ENCODE assay signal across 1 cellular context in genomic region chr3:64916937-64917336, GRCh38.
TF ChIP-seq lines count a peak whose summit lies in the region.

No MANE protein-coding gene starts in this region.

TF ChIP-seq in K562, 482 proteins besides CTCF, POLR2A, EP300 and RAD21:
- TF ChIP-seq, protein P1, sequence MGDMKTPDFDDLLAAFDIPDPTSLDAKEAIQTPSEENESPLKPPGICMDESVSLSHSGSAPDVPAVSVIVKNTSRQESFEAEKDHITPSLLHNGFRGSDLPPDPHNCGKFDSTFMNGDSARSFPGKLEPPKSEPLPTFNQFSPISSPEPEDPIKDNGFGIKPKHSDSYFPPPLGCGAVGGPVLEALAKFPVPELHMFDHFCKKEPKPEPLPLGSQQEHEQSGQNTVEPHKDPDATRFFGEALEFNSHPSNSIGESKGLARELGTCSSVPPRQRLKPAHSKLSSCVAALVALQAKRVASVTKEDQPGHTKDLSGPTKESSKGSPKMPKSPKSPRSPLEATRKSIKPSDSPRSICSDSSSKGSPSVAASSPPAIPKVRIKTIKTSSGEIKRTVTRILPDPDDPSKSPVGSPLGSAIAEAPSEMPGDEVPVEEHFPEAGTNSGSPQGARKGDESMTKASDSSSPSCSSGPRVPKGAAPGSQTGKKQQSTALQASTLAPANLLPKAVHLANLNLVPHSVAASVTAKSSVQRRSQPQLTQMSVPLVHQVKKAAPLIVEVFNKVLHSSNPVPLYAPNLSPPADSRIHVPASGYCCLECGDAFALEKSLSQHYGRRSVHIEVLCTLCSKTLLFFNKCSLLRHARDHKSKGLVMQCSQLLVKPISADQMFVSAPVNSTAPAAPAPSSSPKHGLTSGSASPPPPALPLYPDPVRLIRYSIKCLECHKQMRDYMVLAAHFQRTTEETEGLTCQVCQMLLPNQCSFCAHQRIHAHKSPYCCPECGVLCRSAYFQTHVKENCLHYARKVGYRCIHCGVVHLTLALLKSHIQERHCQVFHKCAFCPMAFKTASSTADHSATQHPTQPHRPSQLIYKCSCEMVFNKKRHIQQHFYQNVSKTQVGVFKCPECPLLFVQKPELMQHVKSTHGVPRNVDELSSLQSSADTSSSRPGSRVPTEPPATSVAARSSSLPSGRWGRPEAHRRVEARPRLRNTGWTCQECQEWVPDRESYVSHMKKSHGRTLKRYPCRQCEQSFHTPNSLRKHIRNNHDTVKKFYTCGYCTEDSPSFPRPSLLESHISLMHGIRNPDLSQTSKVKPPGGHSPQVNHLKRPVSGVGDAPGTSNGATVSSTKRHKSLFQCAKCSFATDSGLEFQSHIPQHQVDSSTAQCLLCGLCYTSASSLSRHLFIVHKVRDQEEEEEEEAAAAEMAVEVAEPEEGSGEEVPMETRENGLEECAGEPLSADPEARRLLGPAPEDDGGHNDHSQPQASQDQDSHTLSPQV (IDR thresholded peaks at IDR 0.05): peak; percentile 44; the same call in 1 of the 2 replicates
- TF ChIP-seq L3MBTL2 (IDR thresholded peaks at IDR 0.05): peak; percentile 29; the same call in 1 of the 2 replicates
- no peak for TF ChIP-seq ZKSCAN1 (IDR thresholded peaks at IDR 0.05; ENCODE audit: low read depth, low read length)
- TF ChIP-seq, protein P2, sequence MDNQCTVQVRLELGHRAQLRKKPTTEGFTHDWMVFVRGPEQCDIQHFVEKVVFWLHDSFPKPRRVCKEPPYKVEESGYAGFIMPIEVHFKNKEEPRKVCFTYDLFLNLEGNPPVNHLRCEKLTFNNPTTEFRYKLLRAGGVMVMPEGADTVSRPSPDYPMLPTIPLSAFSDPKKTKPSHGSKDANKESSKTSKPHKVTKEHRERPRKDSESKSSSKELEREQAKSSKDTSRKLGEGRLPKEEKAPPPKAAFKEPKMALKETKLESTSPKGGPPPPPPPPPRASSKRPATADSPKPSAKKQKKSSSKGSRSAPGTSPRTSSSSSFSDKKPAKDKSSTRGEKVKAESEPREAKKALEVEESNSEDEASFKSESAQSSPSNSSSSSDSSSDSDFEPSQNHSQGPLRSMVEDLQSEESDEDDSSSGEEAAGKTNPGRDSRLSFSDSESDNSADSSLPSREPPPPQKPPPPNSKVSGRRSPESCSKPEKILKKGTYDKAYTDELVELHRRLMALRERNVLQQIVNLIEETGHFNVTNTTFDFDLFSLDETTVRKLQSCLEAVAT (IDR thresholded peaks at IDR 0.05): peak in 1 of 2 experiments; percentile 91; a peak in 2 of 4 replicates
- peak; percentile 45; the same call in 1 of the 2 replicates for TF ChIP-seq BHLHE40 (IDR thresholded peaks at IDR 0.05; ENCODE audit: low read length)
- peak in 1 of 2 experiments; percentile 63; a peak in 1 of 4 replicates for TF ChIP-seq ZMIZ1 (IDR thresholded peaks at IDR 0.05; ENCODE audit: low read depth in 2 of 2, low read length in 2 of 2)
- peak; percentile 92 for TF ChIP-seq ZBTB17 (CRISPR knock-in tag; IDR thresholded peaks at IDR 0.05)
- no peak for TF ChIP-seq FOXP1 (CRISPR knock-in tag; IDR thresholded peaks at IDR 0.05)
- TF ChIP-seq GATA2 (CRISPR knock-in tag; IDR thresholded peaks at IDR 0.05): peak; percentile 49; the same call in 1 of the 2 replicates
